In genomic region chr12:3152892-3153291, GRCh38 we compare ENCODE assay signal across 14 cellular contexts.
DNase-seq lines count a peak whose midpoint lies in the region; ATAC-seq and TF ChIP-seq lines count a peak whose summit lies in the region.
"Had no signal": no experiment of that assay in that cellular context is flagged by ENCODE, and none has a peak within 500 bp of the region (broad histone marks: within the 10 kb centered on the region; RNA-seq: fewer than 3 reads in every experiment).

No MANE protein-coding gene starts in this region.

- H3K4me1 ChIP-seq in NT2/D1 (ENCODE audit: insufficient read depth, insufficient read length) (peaks cover 39% of the 10 kb centered on the region), tibial artery (peaks cover 0 to 52% (median 41%) of the 10 kb centered on the region in 4 donors)

- peak; percentile 26 for DNase-seq in activated naive CD4-positive, alpha-beta T cell treated with anti-CD3 and anti-CD28 coated beads for 36 hours
- no peak for DNase-seq in activated naive CD4-positive, alpha-beta T cell treated with anti-CD3 and anti-CD28 coated beads, Interleukin-2, amount 50 U/mL, for 16 hours
- no peak for DNase-seq in NT2/D1 (ENCODE audit: low read depth, low spot score)
- no peak for DNase-seq in left ventricle myocardium superior
- no peak for DNase-seq in tibial artery
- no peak for DNase-seq in NCI-H2227 treated with DMSO at 0.1 percent for 48 hours (lab: John Stamatoyannopoulos, UW)
- DNase-seq: DMS 273 treated with DMSO at 0.1 percent for 48 hours, NCI-H187, NCI-H526 had no signal

- H3K27ac ChIP-seq in tibial artery = peak overlapping the region; percentile 72 to 74
- H3K27ac ChIP-seq: Peyer's patch, thyroid gland had no signal

- CTCF ChIA-PET in activated naive CD4-positive, alpha-beta T cell treated with anti-CD3 and anti-CD28 coated beads for 36 hours (lab: Charles Lee) = interaction anchor here (0.7 to 1.1 kb wide), 4 partner anchors 18 to 1897 kb away, joined by 3 read pairs; no protein-coding TSS in a partner anchor

- H3K4me3 ChIP-seq in NT2/D1 (ENCODE audit: insufficient read length, low read depth) = no peak overlapping the region
- no peak overlapping the region for H3K4me3 ChIP-seq in tibial artery
- H3K4me3 ChIP-seq: Peyer's patch, thyroid gland had no signal

- no peak for TF ChIP-seq CTCF in tibial artery (IDR thresholded peaks at IDR 0.05)

- peaks cover 10% of the 10 kb centered on the region for H3K27me3 Mint-ChIP-seq in activated naive CD4-positive, alpha-beta T cell treated with anti-CD3 and anti-CD28 coated beads for 36 hours (ENCODE audit: low read depth)

- H3K27ac Mint-ChIP-seq in activated naive CD4-positive, alpha-beta T cell treated with anti-CD3 and anti-CD28 coated beads for 36 hours = no peak overlapping the region

- no peak overlapping the region for H3K4me3 Mint-ChIP-seq in activated naive CD4-positive, alpha-beta T cell treated with anti-CD3 and anti-CD28 coated beads for 36 hours
- H3K4me3 Mint-ChIP-seq: nephron had no signal

- no peaks in the 10 kb centered on the region for H3K36me3 Mint-ChIP-seq in activated naive CD4-positive, alpha-beta T cell treated with anti-CD3 and anti-CD28 coated beads for 36 hours (ENCODE audit: low read depth)

- no peaks in the 10 kb centered on the region for H3K9me3 Mint-ChIP-seq in activated naive CD4-positive, alpha-beta T cell treated with anti-CD3 and anti-CD28 coated beads for 36 hours
- H3K9me3 Mint-ChIP-seq: nephron had no signal

- intact Hi-C loops in activated naive CD4-positive, alpha-beta T cell treated with anti-CD3 and anti-CD28 coated beads for 36 hours (cut with micrococcal nuclease) = no loop called here
- intact Hi-C loops in left ventricle myocardium superior (cut with micrococcal nuclease) (no loop called here), tibial artery (cut with DNase I; ENCODE audit: low total_unique reads) (no loop called here)

- ATAC-seq in left ventricle myocardium superior (peak; percentile 20), HG02798 (IDR thresholded peaks at IDR 0.05; ENCODE audit: poor library complexity, unreplicated experiment) (no peak), HG03045 (IDR thresholded peaks at IDR 0.05; ENCODE audit: unreplicated experiment) (no peak)

- no peaks in the 10 kb centered on the region for H3K9me3 ChIP-seq in NT2/D1 (ENCODE audit: insufficient read depth, low read length)
- H3K9me3 ChIP-seq in tibial artery = no peaks in the 10 kb centered on the region
- H3K9me3 ChIP-seq: Peyer's patch, thyroid gland had no signal

- H3K9ac ChIP-seq in NT2/D1 (ENCODE audit: insufficient read length, low read depth) = peak overlapping the region; percentile 14

- peaks cover 2% of the 10 kb centered on the region for H3K4me1 Mint-ChIP-seq in activated naive CD4-positive, alpha-beta T cell treated with anti-CD3 and anti-CD28 coated beads for 36 hours (ENCODE audit: low read depth)

- no peaks in the 10 kb centered on the region for H3K27me3 ChIP-seq in NT2/D1 (ENCODE audit: insufficient read depth, insufficient read length)
- H3K27me3 ChIP-seq in tibial artery = no peaks in the 10 kb centered on the region
- H3K27me3 ChIP-seq: Peyer's patch, thyroid gland had no signal

- H3K36me3 ChIP-seq in NT2/D1 (ENCODE audit: insufficient read depth, insufficient read length, low read length) (peaks cover 4% of the 10 kb centered on the region), tibial artery (no peaks in the 10 kb centered on the region)
- H3K36me3 ChIP-seq: Peyer's patch, thyroid gland had no signal
